Comparison of ENCODE assay signal across 8 cellular contexts in the genomic region with DNA sequence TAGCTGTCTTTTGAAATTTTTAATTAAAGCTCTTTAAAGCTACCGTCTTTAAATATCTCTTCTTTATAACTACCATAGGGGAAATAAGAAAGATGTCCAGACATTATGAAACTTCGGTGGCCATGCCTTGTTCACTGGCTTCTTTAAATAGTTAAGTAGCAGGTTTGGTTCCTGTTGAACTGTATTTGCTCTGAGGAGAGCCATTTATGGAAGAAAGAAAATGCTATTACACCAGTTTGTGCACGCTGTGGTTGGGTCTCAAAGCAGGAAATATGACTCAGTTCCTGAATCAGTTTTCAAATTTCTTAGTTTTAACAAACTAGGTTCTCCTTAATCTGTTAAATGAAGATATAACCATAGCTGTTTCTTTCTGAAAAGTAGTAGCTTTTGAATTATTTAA. TPM values are rescaled to one million over a fixed set of nuclear protein-coding genes. Genes with fewer than 3 reads are reported as not detected.
DNase-seq lines count a peak whose midpoint lies in the region; ATAC-seq and TF ChIP-seq lines count a peak whose summit lies in the region.

No MANE protein-coding gene starts in this region.

- no peak for TF ChIP-seq CTCF in GM12864 (IDR thresholded peaks at IDR 0.05; ENCODE audit: low read depth, low read length, missing control alignments)
- TF ChIP-seq CTCF in omental fat pad (IDR thresholded peaks at IDR 0.05): no peak

- peaks cover 62% of the 10 kb centered on the region for H3K36me3 Mint-ChIP-seq in activated T-cell treated with anti-CD3 and anti-CD28 coated beads, Interleukin-2, amount 50 U/mL, for 4 hours (ENCODE audit: insufficient read depth)

- no peaks in the 10 kb centered on the region for H3K9me3 ChIP-seq in KOPT-K1 (ENCODE audit: insufficient read depth, low read length, poor library complexity, severe bottlenecking)

- H3K4me3 Mint-ChIP-seq in activated T-cell treated with anti-CD3 and anti-CD28 coated beads, Interleukin-2, amount 50 U/mL, for 4 hours: peak overlapping the region; percentile 37

- no peaks in the 10 kb centered on the region for H3K27me3 Mint-ChIP-seq in activated T-cell treated with anti-CD3 and anti-CD28 coated beads, Interleukin-2, amount 50 U/mL, for 4 hours (ENCODE audit: low read depth)

- intact Hi-C loops in left cardiac atrium (cut with DNase I): no loop called here

- DNase-seq in GM12864 (ENCODE audit: low read depth) (peak; percentile 78), left cardiac atrium (no peak), omental fat pad (ENCODE audit: low spot score) (no peak), HUDEP-2 (lab: John Stamatoyannopoulos, UW; ENCODE audit: unreplicated experiment in 76 of 76) (no peak)
- peak; percentile 20 for DNase-seq in activated T-cell treated with anti-CD3 and anti-CD28 coated beads, Interleukin-2, amount 50 U/mL, for 4 hours
- peak; percentile 8 for DNase-seq in stimulated activated naive CD4-positive, alpha-beta T cell treated with Interleukin-2 at 50 U/mL for 16 hours (lab: John Stamatoyannopoulos, UW)

- no peaks in the 10 kb centered on the region for H3K9me3 Mint-ChIP-seq in activated T-cell treated with anti-CD3 and anti-CD28 coated beads, Interleukin-2, amount 50 U/mL, for 4 hours

- H3K36me3 ChIP-seq in KOPT-K1 (ENCODE audit: insufficient read depth, low read length): peaks cover 98% of the 10 kb centered on the region

- peaks cover 78% of the 10 kb centered on the region for H3K4me1 Mint-ChIP-seq in activated T-cell treated with anti-CD3 and anti-CD28 coated beads, Interleukin-2, amount 50 U/mL, for 4 hours (ENCODE audit: low read depth)

- ATAC-seq in GM21723 (IDR thresholded peaks at IDR 0.05; ENCODE audit: unreplicated experiment): peak; percentile 92
- ATAC-seq in activated T-cell treated with anti-CD3 and anti-CD28 coated beads, Interleukin-2, amount 50 U/mL, for 4 hours: peak; percentile 82 to 85
- peak; percentile 63 to 84 for ATAC-seq in left cardiac atrium
- ATAC-seq in omental fat pad (ENCODE audit: low FRiP score): no peak

- no peak overlapping the region for H3K4me3 ChIP-seq in GM12864 (ENCODE audit: low read depth, low read length)

- peak overlapping the region; percentile 75 for H3K27ac ChIP-seq in KOPT-K1 (ENCODE audit: low read depth, low read length, poor library complexity, severe bottlenecking)

RNA-seq across cellular contexts. Expression of gene ARPC2, which starts 12.2 kb away (rescaled TPM):
- total RNA-seq in activated T-cell treated with anti-CD3 and anti-CD28 coated beads, Interleukin-2, amount 50 U/mL, for 4 hours: 100 to 1,000 TPM; 381 to 396 (median 382) TPM
- total RNA-seq in left cardiac atrium (100 to 1,000 TPM; 144 to 167 TPM), omental fat pad (100 to 1,000 TPM; 278 to 384 (median 348) TPM)

RNA-seq across cellular contexts. Expression of gene GPBAR1, which starts 31.6 kb away (rescaled TPM):
- total RNA-seq in activated T-cell treated with anti-CD3 and anti-CD28 coated beads, Interleukin-2, amount 50 U/mL, for 4 hours: under 1 TPM; 0.66 to 0.69 (median 0.68) TPM
- total RNA-seq in left cardiac atrium: 1 to 10 TPM; 5.7 to 6.6 TPM
- total RNA-seq in omental fat pad: 10 to 100 TPM; 24.7 to 74.2 (median 59.1) TPM

RNA-seq across cellular contexts. Expression of gene AAMP, which starts 40.7 kb away (rescaled TPM):
- total RNA-seq in activated T-cell treated with anti-CD3 and anti-CD28 coated beads, Interleukin-2, amount 50 U/mL, for 4 hours: 100 to 1,000 TPM; 128 to 142 (median 131) TPM
- total RNA-seq in left cardiac atrium (10 to 100 TPM; 49.0 to 52.5 TPM), omental fat pad (100 to 1,000 TPM; 122 to 165 (median 140) TPM)

RNA-seq across cellular contexts. Expression of gene PNKD, which starts 41.1 kb away (rescaled TPM):
- total RNA-seq in activated T-cell treated with anti-CD3 and anti-CD28 coated beads, Interleukin-2, amount 50 U/mL, for 4 hours: 10 to 100 TPM; 14.7 to 19.1 (median 17.8) TPM
- total RNA-seq in left cardiac atrium (10 to 100 TPM; 62.4 to 68.5 TPM), omental fat pad (10 to 100 TPM; 25.5 to 38.0 (median 31.3) TPM)

Comparison
In these comparisons a context has a peak if more than half of its experiments do, and no peak if none do; other contexts are left out.
1. DNase-seq: peak in GM12864 (single experiment), activated T-cell treated with anti-CD3 and anti-CD28 coated beads, Interleukin-2, amount 50 U/mL, for 4 hours (single experiment) and stimulated activated naive CD4-positive, alpha-beta T cell treated with Interleukin-2 at 50 U/mL for 16 hours (single experiment); none in left cardiac atrium (single experiment), omental fat pad (single experiment) and HUDEP-2 (0 of 76).
2. RNA of gene GPBAR1, which starts 31.6 kb away (total RNA-seq): 24.7 to 74.2 TPM in omental fat pad and 5.7 to 6.6 TPM in left cardiac atrium; 0.66 to 0.69 TPM in activated T-cell treated with anti-CD3 and anti-CD28 coated beads, Interleukin-2, amount 50 U/mL, for 4 hours; every median in the first group is over 4 times any median in the second.